ENCODE assay signal across 11 cellular contexts in the genomic region with DNA sequence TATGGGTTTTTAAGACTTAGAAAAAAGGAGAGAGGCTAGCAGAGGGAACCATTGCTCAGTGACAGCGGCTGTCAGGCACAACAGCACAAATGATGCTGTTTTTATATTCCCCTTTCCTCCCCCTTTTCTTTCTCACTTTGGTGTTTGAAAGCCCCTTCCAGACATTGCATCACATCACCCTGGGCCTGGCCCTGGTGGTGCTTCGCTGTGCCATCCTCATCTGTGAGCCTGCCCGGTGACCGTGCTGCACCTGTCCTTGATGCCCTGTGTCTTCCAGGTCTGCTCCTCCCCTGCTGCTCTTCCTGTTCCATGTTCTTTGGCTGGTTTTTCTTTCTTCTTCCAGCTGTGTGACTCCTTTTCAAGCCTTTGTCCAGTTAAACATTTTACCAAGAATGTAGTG. TPM values are rescaled to one million over a fixed set of nuclear protein-coding genes. Genes with fewer than 3 reads are reported as not detected.
A peak's percentile ranks its signal among the peaks of the same experiment; 100 is the strongest.
DNase-seq lines count a peak whose midpoint lies in the region; ATAC-seq and TF ChIP-seq lines count a peak whose summit lies in the region.
"Had no signal": no experiment of that assay in that cellular context is flagged by ENCODE, and none has a peak within 500 bp of the region (broad histone marks: within the 10 kb centered on the region; RNA-seq: fewer than 3 reads in every experiment).

No MANE protein-coding gene starts in this region.

- no peak for DNase-seq in activated T-cell treated with anti-CD3 and anti-CD28 coated beads, Interleukin-2, amount 50 U/mL, for 72 hours
- no peak for DNase-seq in activated T-cell treated with anti-CD3 and anti-CD28 coated beads, Interleukin-2, amount 50 U/mL, for 1 hour
- DNase-seq in cerebellar cortex (ENCODE audit: low spot score) = peak; percentile 65
- no peak for DNase-seq in natural killer cell
- DNase-seq in hippocampal formation (lab: John Stamatoyannopoulos, UW) = no peak
- DNase-seq in pons (ENCODE audit: low spot score) = no peak
- DNase-seq: DMS153, NCI-H187, right lobe of liver had no signal

- no peak overlapping the region for H3K4me3 Mint-ChIP-seq in activated T-cell treated with anti-CD3 and anti-CD28 coated beads, Interleukin-2, amount 50 U/mL, for 72 hours
- H3K4me3 Mint-ChIP-seq in natural killer cell = no peak overlapping the region

- ATAC-seq in activated T-cell treated with anti-CD3 and anti-CD28 coated beads, Interleukin-2, amount 50 U/mL, for 72 hours (replicated peaks in 1 of 2) = no peak
- ATAC-seq in natural killer cell (no peak), HG02852 (IDR thresholded peaks at IDR 0.05; ENCODE audit: unreplicated experiment) (no peak)
- ATAC-seq: right lobe of liver had no signal

- peak overlapping the region; percentile 54 for H3K27ac ChIP-seq in temporal lobe (ENCODE audit: low read depth, low read length)
- H3K27ac ChIP-seq: right lobe of liver had no signal

- H3K4me1 Mint-ChIP-seq in activated T-cell treated with anti-CD3 and anti-CD28 coated beads, Interleukin-2, amount 50 U/mL, for 72 hours (ENCODE audit: low read depth) = peaks cover 9% of the 10 kb centered on the region
- peaks cover 26 to 34% of the 10 kb centered on the region in 2 donors for H3K4me1 Mint-ChIP-seq in natural killer cell

- H3K27ac Mint-ChIP-seq in activated T-cell treated with anti-CD3 and anti-CD28 coated beads, Interleukin-2, amount 50 U/mL, for 72 hours = peak overlapping the region; percentile 58
- H3K27ac Mint-ChIP-seq in natural killer cell = peak overlapping the region; percentile 7 to 64

- no peak for TF ChIP-seq CTCF in natural killer cell (IDR thresholded peaks at IDR 0.05)

- no peaks in the 10 kb centered on the region for H3K9me3 Mint-ChIP-seq in activated T-cell treated with anti-CD3 and anti-CD28 coated beads, Interleukin-2, amount 50 U/mL, for 72 hours
- H3K9me3 Mint-ChIP-seq in natural killer cell = no peaks in the 10 kb centered on the region

- intact Hi-C loops in natural killer cell (cut with micrococcal nuclease) = no loop called here

- peaks cover 5 to 10% of the 10 kb centered on the region in 2 donors for H3K36me3 Mint-ChIP-seq in activated T-cell treated with anti-CD3 and anti-CD28 coated beads, Interleukin-2, amount 50 U/mL, for 72 hours (ENCODE audit: insufficient read depth in 2 of 2)
- H3K36me3 Mint-ChIP-seq in natural killer cell = peaks cover 8% of the 10 kb centered on the region

- no peaks in the 10 kb centered on the region for H3K27me3 Mint-ChIP-seq in activated T-cell treated with anti-CD3 and anti-CD28 coated beads, Interleukin-2, amount 50 U/mL, for 72 hours (ENCODE audit: low read depth)
- no peaks in the 10 kb centered on the region for H3K27me3 Mint-ChIP-seq in natural killer cell (ENCODE audit: low read depth in 2 of 2)

RNA-seq across cellular contexts. Expression of a gene that starts 24.8 kb away (rescaled TPM):
- total RNA-seq in activated T-cell treated with anti-CD3 and anti-CD28 coated beads, Interleukin-2, amount 50 U/mL, for 72 hours = 100 to 1,000 TPM; 165 to 177 TPM
- total RNA-seq in natural killer cell (100 to 1,000 TPM; 144 to 200 (median 178) TPM), temporal lobe (412 TPM)
